ENCODE assay signal across 21 cellular contexts in the genomic region with DNA sequence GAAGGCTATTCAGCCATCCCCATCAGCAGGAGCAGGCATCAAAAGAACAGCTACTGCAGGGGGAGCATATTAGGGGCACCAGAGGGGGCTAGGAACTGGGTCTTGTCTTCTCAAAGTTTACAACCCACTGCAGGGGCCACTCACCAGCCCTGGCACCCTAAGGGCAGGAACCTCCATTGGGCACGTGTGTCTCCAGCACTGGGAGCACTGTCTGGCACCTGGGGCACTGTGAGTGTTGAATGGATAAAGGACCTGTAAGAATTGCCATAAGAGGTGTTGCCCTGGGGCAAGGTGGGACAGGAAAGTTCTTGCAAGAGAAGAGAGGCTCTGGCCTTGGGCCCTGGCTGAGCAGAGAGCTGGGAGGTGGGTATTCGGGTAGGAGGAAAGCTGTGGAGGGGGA. TPM values are rescaled to one million over a fixed set of nuclear protein-coding genes. Genes with fewer than 3 reads are reported as not detected.
A peak's percentile ranks its signal among the peaks of the same experiment; 100 is the strongest.
DNase-seq lines count a peak whose midpoint lies in the region; ATAC-seq, FAIRE-seq and TF ChIP-seq lines count a peak whose summit lies in the region.
"Had no signal": no experiment of that assay in that cellular context is flagged by ENCODE, and none has a peak within 500 bp of the region (broad histone marks: within the 10 kb centered on the region; RNA-seq: fewer than 3 reads in every experiment).

No MANE protein-coding gene starts in this region.

- H3K23me2 ChIP-seq in H1 (ENCODE audit: low read depth, low read length) = peaks cover 11% of the 10 kb centered on the region; the same call in 1 of the 2 replicates

- H3K4ac ChIP-seq in H1 (replicated peaks; ENCODE audit: insufficient read length, low read depth, low read length) = no peak overlapping the region

- H3K79me1 ChIP-seq in H1 (ENCODE audit: low read depth, low read length) = no peaks in the 10 kb centered on the region

- H3K27me3 Mint-ChIP-seq in MCF 10A (ENCODE audit: insufficient read depth, unreplicated experiment) = no peaks in the 10 kb centered on the region
- peaks cover 8% of the 10 kb centered on the region for H3K27me3 Mint-ChIP-seq in memory B cell
- H3K27me3 Mint-ChIP-seq in stimulated activated memory B cell treated with anti-CD40 and anti-IgM and Interleukin-4, amounts not matched to agents 10 μg/mL and 1 μg/mL and 100 μg/mL, for 72 hours = no peaks in the 10 kb centered on the region

- H3K4me1 Mint-ChIP-seq in MCF 10A (ENCODE audit: insufficient read depth, unreplicated experiment) (peaks cover 26% of the 10 kb centered on the region), memory B cell (peaks cover 3% of the 10 kb centered on the region)
- H3K4me1 Mint-ChIP-seq in stimulated activated memory B cell treated with anti-CD40 and anti-IgM and Interleukin-4, amounts not matched to agents 10 μg/mL and 1 μg/mL and 100 μg/mL, for 72 hours = no peaks in the 10 kb centered on the region

- WGBS in H1 (ENCODE audit: extremely low coverage in 1 of 2, insufficient coverage in 1 of 2, insufficient read length in 1 of 2, insufficient replicate concordance in 2 of 2, low coverage in 1 of 2, low lambda C conversion rate in 2 of 2, missing lambda C conversion rate in 1 of 2), 2 experiments = 58% methylated on average over 1 of the region's 2 CpGs; no CpG with 5 or more reads in 1 of the 2 experiments

- H2BK20ac ChIP-seq in H1 (ENCODE audit: low read length) = peak overlapping the region; percentile 32; the same call in 1 of the 2 replicates

- H3K36me3 ChIP-seq in breast epithelium = no peaks in the 10 kb centered on the region
- H3K36me3 ChIP-seq in H1 (ENCODE audit: control insufficient read depth in 2 of 4, insufficient read depth in 4 of 4, low read length in 3 of 4) = no peaks in the 10 kb centered on the region
- H3K36me3 ChIP-seq: BE2C had no signal

- H3K4me1 ChIP-seq in breast epithelium = peaks cover 0 to 13% of the 10 kb centered on the region in 2 donors
- H3K4me1 ChIP-seq in H1 (replicated peaks in 1 of 4; ENCODE audit: control insufficient read depth in 3 of 4, insufficient read depth in 4 of 4, low read length in 3 of 4) = peaks cover 6 to 27% (median 16%) of the 10 kb centered on the region in 4 experiments
- H3K4me1 ChIP-seq: BE2C had no signal

- H3K36me3 Mint-ChIP-seq in MCF 10A (ENCODE audit: insufficient read depth, unreplicated experiment) (peaks cover 11% of the 10 kb centered on the region), memory B cell (no peaks in the 10 kb centered on the region)
- no peaks in the 10 kb centered on the region for H3K36me3 Mint-ChIP-seq in stimulated activated memory B cell treated with anti-CD40 and anti-IgM and Interleukin-4, amounts not matched to agents 10 μg/mL and 1 μg/mL and 100 μg/mL, for 72 hours

- TF ChIP-seq CTCF in MCF 10A (IDR thresholded peaks at IDR 0.05; ENCODE audit: unreplicated experiment) = no peak
- TF ChIP-seq CTCF in breast epithelium (IDR thresholded peaks at IDR 0.05) = no peak
- TF ChIP-seq CTCF in H1 (IDR thresholded peaks at IDR 0.05; ENCODE audit: control extremely low read depth in 1 of 3, insufficient read depth in 1 of 3, low read depth in 1 of 3, low read length in 3 of 3) = no peak

- H2BK5ac ChIP-seq in H1 (ENCODE audit: low read depth, low read length) = no peak overlapping the region

- no peak for FAIRE-seq in H1 (lab: Jason Lieb, UNC)
- FAIRE-seq: RCC 7860 had no signal

- no peak for ATAC-seq in memory B cell (ENCODE audit: low read depth)
- ATAC-seq in stimulated activated memory B cell treated with anti-CD40 and anti-IgM and Interleukin-4, amounts not matched to agents 10 μg/mL and 1 μg/mL and 100 μg/mL, for 72 hours = no peak
- no peak for ATAC-seq in HG03135 (IDR thresholded peaks at IDR 0.05; ENCODE audit: unreplicated experiment)
- ATAC-seq: Right ventricle myocardium inferior had no signal

- TF ChIP-seq POLR2A in breast epithelium (IDR thresholded peaks at IDR 0.05) (no peak), H1 (IDR thresholded peaks at IDR 0.05; ENCODE audit: control extremely low read depth in 1 of 2, low read depth in 2 of 2, low read length in 2 of 2) (no peak)

- no peak overlapping the region for H2AFZ ChIP-seq in H1 (ENCODE audit: low read length)

- no peak for DNase-seq in MCF 10A (ENCODE audit: unreplicated experiment)
- no peak for DNase-seq in breast epithelium (ENCODE audit: low spot score in 2 of 2)
- DNase-seq in H1 (ENCODE audit: low read depth in 1 of 2, low spot score in 2 of 2) = no peak
- DNase-seq in memory B cell (ENCODE audit: low spot score in 2 of 2) = no peak
- DNase-seq in cerebellar nuclear complex (lab: John Stamatoyannopoulos, UW) = no peak
- no peak for DNase-seq in globus pallidus (ENCODE audit: low spot score)
- DNase-seq: BE2C; Calu3; CD4-positive, alpha-beta T cell; GOT3; MG63; NCI-H1048; NCI-H146; NCI-H2029 treated with DMSO at 0.1 percent for 48 hours; NCI-H748 treated with DMSO at 0.1 percent for 48 hours; NK-92 treated with Interleukin-12 subunit alpha and Interleukin-12 subunit beta, amount 100 ng/mL, for 24 hours had no signal

- no peak overlapping the region; the same call in 1 of the 2 replicates for H3K18ac ChIP-seq in H1 (ENCODE audit: extremely low read depth, low read length)

- H3K79me2 ChIP-seq in H1 (ENCODE audit: control insufficient read depth in 1 of 2, insufficient read depth in 2 of 2, low read length in 2 of 2) = 0 out of 4 replicates have a peak, but pooled peaks cover 0 to 2% of the 10 kb centered on the region in 2 experiments

- H3K9me3 Mint-ChIP-seq in MCF 10A (ENCODE audit: unreplicated experiment) (no peaks in the 10 kb centered on the region), memory B cell (no peaks in the 10 kb centered on the region)
- H3K9me3 Mint-ChIP-seq in stimulated activated memory B cell treated with anti-CD40 and anti-IgM and Interleukin-4, amounts not matched to agents 10 μg/mL and 1 μg/mL and 100 μg/mL, for 72 hours = no peaks in the 10 kb centered on the region
- H3K9me3 Mint-ChIP-seq: CD4-positive, alpha-beta T cell had no signal

- no TSS peak for BruUV-seq in MCF 10A (replicated peaks; lab: Mats Ljungman, UMichigan)

- no peak overlapping the region for H3K56ac ChIP-seq in H1 (replicated peaks; ENCODE audit: insufficient read length, low read depth, low read length)

- no peaks in the 10 kb centered on the region for H4K20me1 ChIP-seq in H1 (replicated peaks in 1 of 2; ENCODE audit: control insufficient read depth in 1 of 2, insufficient read depth in 2 of 2, low read length in 2 of 2)

- no peak overlapping the region for H3K27ac ChIP-seq in breast epithelium
- no peak overlapping the region for H3K27ac ChIP-seq in H1 (ENCODE audit: low read depth, low read length)

- no peak overlapping the region for H4K8ac ChIP-seq in H1 (ENCODE audit: extremely low read depth, insufficient read depth, low read length)

- CTCF ChIA-PET in MCF 10A (lab: Yijun Ruan, JAX) = interaction anchor here (0.6 to 6.2 kb wide), 6 partner anchors 13 to 340 kb away, joined by 3 to 56 read pairs (median 3); no protein-coding TSS in a partner anchor
- CTCF ChIA-PET in H1 (lab: Charles Lee; ENCODE audit: partially characterized antibody) = interaction anchor here (0.6 to 1.9 kb wide), 7 partner anchors 18 to 242 kb away, joined by 3 to 9 read pairs (median 4); no protein-coding TSS in a partner anchor

- H3K9ac ChIP-seq in H1 (replicated peaks in 1 of 4; ENCODE audit: extremely low read depth in 1 of 4, low read depth in 3 of 4, low read length in 3 of 4) = no peak overlapping the region

- no peaks in the 10 kb centered on the region for H3K9me3 ChIP-seq in breast epithelium
- no peaks in the 10 kb centered on the region for H3K9me3 ChIP-seq in H1 (ENCODE audit: insufficient read depth in 2 of 2, low read depth in 1 of 2, low read length in 1 of 2)
- H3K9me3 ChIP-seq: BE2C, MG63 had no signal

- H2BK120ac ChIP-seq in H1 (replicated peaks; ENCODE audit: low read depth, low read length) = no peak overlapping the region

- H3K27me3 ChIP-seq in breast epithelium = no peaks in the 10 kb centered on the region
- peaks cover 0 to 12% (median 7%) of the 10 kb centered on the region in 4 experiments; a peak in 5 of 7 replicates for H3K27me3 ChIP-seq in H1 (replicated peaks in 1 of 4; ENCODE audit: control insufficient read depth in 3 of 4, extremely low read depth in 1 of 4, insufficient read depth in 3 of 4, low read length in 3 of 4)
- H3K27me3 ChIP-seq: BE2C, MG63 had no signal

- H3K27ac Mint-ChIP-seq in MCF 10A (ENCODE audit: low read depth, unreplicated experiment) (peak overlapping the region; percentile 63), memory B cell (no peak overlapping the region)
- peak overlapping the region; percentile 2 for H3K27ac Mint-ChIP-seq in stimulated activated memory B cell treated with anti-CD40 and anti-IgM and Interleukin-4, amounts not matched to agents 10 μg/mL and 1 μg/mL and 100 μg/mL, for 72 hours
- H3K27ac Mint-ChIP-seq: CD4-positive, alpha-beta T cell had no signal

- no peak for TF ChIP-seq EP300 in H1 (IDR thresholded peaks at IDR 0.05; ENCODE audit: borderline replicate concordance in 1 of 2, low read depth in 2 of 2, low read length in 2 of 2)

- intact Hi-C loops in MCF 10A (cut with micrococcal nuclease) (loop anchor here (10.0 kb wide), 1 partner anchor 143 kb away; a partner anchor contains a TSS), breast epithelium (cut with DNase I; ENCODE audit: low total_unique reads) (loop anchor here (10.0 kb wide), 1 partner anchor 943 kb away; no protein-coding TSS in a partner anchor)

- no peak overlapping the region for H3K23ac ChIP-seq in H1 (ENCODE audit: insufficient read length)

- no peak overlapping the region; the same call in 1 of the 2 replicates for H2AK5ac ChIP-seq in H1 (ENCODE audit: low read depth, low read length)

- TF ChIP-seq RAD21 in H1 (IDR thresholded peaks at IDR 0.05 in 1 of 2, conservative IDR thresholded peaks at IDR 0.05 in 1 of 2; ENCODE audit: low read depth in 2 of 2, low read length in 2 of 2) = no peak

- H3K4me3 ChIP-seq in breast epithelium (no peak overlapping the region), H1 (ENCODE audit: extremely low read depth in 1 of 4, insufficient read depth in 2 of 4, low read depth in 3 of 4, low read length in 4 of 4) (no peak overlapping the region)
- H3K4me3 ChIP-seq: MG63 had no signal

- POLR2A ChIA-PET in MCF 10A (lab: Yijun Ruan, JAX) = interaction anchor here (1.1 to 1.3 kb wide), 3 partner anchors 10 to 37 kb away, joined by 3 read pairs; no protein-coding TSS in a partner anchor
- POLR2A ChIA-PET in H1 (lab: Charles Lee; ENCODE audit: partially characterized antibody) = interaction anchor here (0.9 kb wide), 1 partner anchor 79 kb away, joined by 3 read pairs; no protein-coding TSS in a partner anchor

- no peak overlapping the region; a peak in 1 of 4 replicates for H3K4me2 ChIP-seq in H1 (ENCODE audit: insufficient read depth in 1 of 2, low read depth in 2 of 2, low read length in 2 of 2)

- no peak overlapping the region for H4K91ac ChIP-seq in H1 (replicated peaks; ENCODE audit: insufficient read length, low read length)

- no peak overlapping the region for H4K5ac ChIP-seq in H1 (ENCODE audit: insufficient read length, low read depth, low read length)

- H2BK15ac ChIP-seq in H1 (ENCODE audit: low read length) = 0 out of 2 replicates have a peak overlapping the region, but pooled peaks have one; percentile 46

- H3K4me3 Mint-ChIP-seq in MCF 10A (ENCODE audit: unreplicated experiment) (no peak overlapping the region), memory B cell (peak overlapping the region; percentile 49)
- H3K4me3 Mint-ChIP-seq in stimulated activated memory B cell treated with anti-CD40 and anti-IgM and Interleukin-4, amounts not matched to agents 10 μg/mL and 1 μg/mL and 100 μg/mL, for 72 hours = no peak overlapping the region

- H3K14ac ChIP-seq in H1 (ENCODE audit: insufficient read length) = no peak overlapping the region

- peak overlapping the region; percentile 94; the same call in 1 of the 2 replicates for H2BK12ac ChIP-seq in H1 (ENCODE audit: low read depth, low read length)

RNA-seq across cellular contexts. Expression of a gene that starts 1.4 kb away (rescaled TPM):
- 23.8 and 25.0 TPM in 2 replicates for total RNA-seq in MCF 10A (2022)
- 10 to 100 TPM; 11.2 to 52.2 (median 49.8) TPM for total RNA-seq in breast epithelium
- 21.7 and 22.2 TPM in 2 replicates for total RNA-seq in H1 (2021; fragmentation: NEBNext Ultra II Directional; extraction: Animal tissue kit (Norgen Biotek cat#: 25700))
- polyA plus RNA-seq in H1 (2011; rRNA removed) = 27.9 and 40.1 TPM in 2 replicates
- 18.9 TPM for polyA plus RNA-seq in H1 (2011; cell fraction: cytosol; rRNA removed)
- 37.7 TPM for polyA plus RNA-seq in H1 (2011; cell fraction: nucleus; rRNA removed)
- 18.7 to 23.4 TPM (median 21.9 TPM) in 4 replicates for polyA plus RNA-seq in H1 (2012, experiment 1 of 2)
- 19.4 TPM for polyA plus RNA-seq in H1 (2012, experiment 2 of 2)
- 25.2 TPM for polyA plus RNA-seq in H1 (2013, experiment 1 of 2)
- polyA plus RNA-seq in H1 (2013, experiment 2 of 2) = 25.2 TPM
- polyA minus RNA-seq in H1 (2011; rRNA and poly(A)+ RNA removed) = 21.9 and 35.2 TPM in 2 replicates
- 23.3 TPM for polyA minus RNA-seq in H1 (2011; cell fraction: cytosol; rRNA and poly(A)+ RNA removed)
- 23.5 TPM for polyA minus RNA-seq in H1 (2011; cell fraction: nucleus; rRNA and poly(A)+ RNA removed)
- total RNA-seq: CD4-positive, alpha-beta T cell; OCI-LY7 had no signal
